9 cellular contexts compared by ENCODE assay signal in genomic region chr2:112884869-112885502, GRCh38. TPM values are rescaled to one million over a fixed set of nuclear protein-coding genes. Genes with fewer than 3 reads are reported as not detected.
DNase-seq lines count a peak whose midpoint lies in the region; FAIRE-seq and TF ChIP-seq lines count a peak whose summit lies in the region.
"Had no signal": no experiment of that assay in that cellular context is flagged by ENCODE, and none has a peak within 500 bp of the region (broad histone marks: within the 10 kb centered on the region; RNA-seq: fewer than 3 reads in every experiment).

No MANE protein-coding gene starts in this region.

- CTCF ChIA-PET in MCF 10A (lab: Yijun Ruan, JAX) = interaction anchor here (0.6 to 5.5 kb wide), 41 partner anchors 9 to 299 kb away, joined by 3 to 120 read pairs (median 4); partner anchors contain the start of genes CKAP2L and IL1A

- BruUV-seq in MCF 10A (replicated peaks; lab: Mats Ljungman, UMichigan) = no TSS peak

- no peak overlapping the region for H3K4me3 Mint-ChIP-seq in MCF 10A (ENCODE audit: unreplicated experiment)

- H3K27ac ChIP-seq in liver (ENCODE audit: low read depth in 1 of 2, low read length in 2 of 2) = no peak overlapping the region

- FAIRE-seq in GM19239 (lab: Jason Lieb, UNC) = no peak

- no peaks in the 10 kb centered on the region for H3K27me3 ChIP-seq in liver (ENCODE audit: control insufficient read depth in 4 of 4, insufficient read depth in 4 of 4, low read length in 3 of 4)

- no peak overlapping the region for H3K27ac Mint-ChIP-seq in MCF 10A (ENCODE audit: low read depth, unreplicated experiment)

- H3K36me3 ChIP-seq in liver (ENCODE audit: control insufficient read depth in 4 of 4, insufficient read depth in 3 of 4, low read depth in 1 of 4, low read length in 3 of 4) = no peaks in the 10 kb centered on the region

- TF ChIP-seq CTCF in MCF 10A (IDR thresholded peaks at IDR 0.05; ENCODE audit: unreplicated experiment) (peak; percentile 96), liver (IDR thresholded peaks at IDR 0.05; ENCODE audit: low read depth, low read length, missing input control) (peak; percentile 92)

- H3K27me3 Mint-ChIP-seq in MCF 10A (ENCODE audit: insufficient read depth, unreplicated experiment) = no peaks in the 10 kb centered on the region

- 39% methylated on average over 6 of the region's 6 CpGs for WGBS in liver

- peak; percentile 98 to 100 for TF ChIP-seq RAD21 in liver (IDR thresholded peaks at IDR 0.05)

- H3K4me1 ChIP-seq in liver (ENCODE audit: control insufficient read depth in 4 of 4, insufficient read depth in 4 of 4, low read length in 3 of 4) = peaks cover 0 to 3% (median 0%) of the 10 kb centered on the region in 4 donors

- intact Hi-C loops in MCF 10A (cut with micrococcal nuclease) = loop anchor here (1.0 to 10.0 kb wide), 4 partner anchors 56 to 280 kb away; partner anchors contain the start of gene CKAP2L

- H3K36me3 Mint-ChIP-seq in MCF 10A (ENCODE audit: insufficient read depth, unreplicated experiment) = no peaks in the 10 kb centered on the region

- H3K4me3 ChIP-seq in Jurkat, Clone E6-1 (ENCODE audit: low read length) = no peak overlapping the region
- no peak overlapping the region for H3K4me3 ChIP-seq in liver (ENCODE audit: low read depth in 1 of 3, low read length in 3 of 3)

- POLR2A ChIA-PET in MCF 10A (lab: Yijun Ruan, JAX) = interaction anchor here (0.5 to 2.7 kb wide), 15 partner anchors 8 to 125 kb away, joined by 3 to 24 read pairs (median 4); partner anchors contain the start of genes IL1A and IL1B

- DNase-seq in AML-193 (lab: John Stamatoyannopoulos, UW) (peak; percentile 50 to 52), GM19239 (ENCODE audit: insufficient read length, low spot score) (peak; percentile 57), UCSD-AML1 (lab: John Stamatoyannopoulos, UW; ENCODE audit: unreplicated experiment) (peak; percentile 73), MCF 10A (ENCODE audit: unreplicated experiment) (peak; percentile 61), COR-L47 (lab: John Stamatoyannopoulos, UW) (no peak)
- peak; percentile 22 for DNase-seq in Jurkat, Clone E6-1 (ENCODE audit: low read depth, low spot score)
- peak; percentile 23 to 35 for DNase-seq in stimulated activated CD8-positive, alpha-beta memory T cell treated with anti-CD3 and anti-CD28 coated beads, Interleukin-2, amount 100 ng/mL, for 1 hour (ENCODE audit: low read depth in 2 of 2)

- no peaks in the 10 kb centered on the region for H3K9me3 Mint-ChIP-seq in MCF 10A (ENCODE audit: unreplicated experiment)

- no peak overlapping the region for H3K9ac ChIP-seq in liver (ENCODE audit: low read depth in 1 of 2, low read length in 2 of 2)

- H3K9me3 ChIP-seq in liver (ENCODE audit: control insufficient read depth in 4 of 4, low read length in 3 of 4) = no peaks in the 10 kb centered on the region

- H3K4me1 Mint-ChIP-seq in MCF 10A (ENCODE audit: insufficient read depth, unreplicated experiment) = peaks cover 19% of the 10 kb centered on the region

TF ChIP-seq in liver, 16 proteins besides CTCF, POLR2A, EP300 and RAD21:
- TF ChIP-seq RXRA (IDR thresholded peaks at IDR 0.05) = peak; percentile 47 to 76
- TF ChIP-seq FOXA2 (IDR thresholded peaks at IDR 0.05) = peak; percentile 5
- peak; percentile 8 to 42 for TF ChIP-seq HNF4A (conservative IDR thresholded peaks at IDR 0.05)
- no peak for TF ChIP-seq GABPA (IDR thresholded peaks at IDR 0.05 in 1 of 2, conservative IDR thresholded peaks at IDR 0.05 in 1 of 2)
- peak; percentile 15 for TF ChIP-seq NR2F2 (IDR thresholded peaks at IDR 0.05)

RNA-seq across cellular contexts. Expression of gene IL37, which starts 26.0 kb away (rescaled TPM):
- not detected for polyA plus RNA-seq in Jurkat, Clone E6-1 (2012; ENCODE audit: insufficient read depth, insufficient read length)
- total RNA-seq in MCF 10A (2022) = not detected in 2 replicates
- total RNA-seq in liver = not detected
- not detected for polyA plus RNA-seq in liver
- total RNA-seq: renal cortical epithelial cell had no signal

RNA-seq across cellular contexts. Expression of gene IL1B, which starts 48.4 kb away (rescaled TPM):
- polyA plus RNA-seq in Jurkat, Clone E6-1 (2012; ENCODE audit: insufficient read depth, insufficient read length) = not detected
- total RNA-seq in MCF 10A (2022) (5.4 and 5.5 TPM in 2 replicates), liver (1 to 10 TPM; 1.0 to 3.1 TPM)
- polyA plus RNA-seq in liver = under 1 TPM; 0.25 to 0.51 TPM
